ENCODE assay signal across 1 cellular context in genomic region chr5:102090770-102091169, GRCh38.
TF ChIP-seq lines count a peak whose summit lies in the region.

No MANE protein-coding gene starts in this region.

TF ChIP-seq in Ishikawa, 13 proteins besides CTCF, POLR2A, EP300 and RAD21 (continued from another document):
- TF ChIP-seq, protein P1, sequence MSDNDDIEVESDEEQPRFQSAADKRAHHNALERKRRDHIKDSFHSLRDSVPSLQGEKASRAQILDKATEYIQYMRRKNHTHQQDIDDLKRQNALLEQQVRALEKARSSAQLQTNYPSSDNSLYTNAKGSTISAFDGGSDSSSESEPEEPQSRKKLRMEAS (IDR thresholded peaks at IDR 0.05) = no peak
- TF ChIP-seq NFIC (IDR thresholded peaks at IDR 0.05) = no peak
- no peak for TF ChIP-seq TAF1 (IDR thresholded peaks at IDR 0.05; ENCODE audit: low read depth)
- no peak for TF ChIP-seq TEAD4 (IDR thresholded peaks at IDR 0.05)
- no peak for TF ChIP-seq ZBTB7A (IDR thresholded peaks at IDR 0.05; ENCODE audit: low read depth)
- no peak for TF ChIP-seq YY1 (IDR thresholded peaks at IDR 0.05; ENCODE audit: low read depth)
- TF ChIP-seq CEBPB (IDR thresholded peaks at IDR 0.05) = no peak
- TF ChIP-seq FOXM1 (IDR thresholded peaks at IDR 0.05; ENCODE audit: borderline replicate concordance, low read depth) = no peak
- no peak for TF ChIP-seq CREB1 (IDR thresholded peaks at IDR 0.05; ENCODE audit: low read depth)
- no peak for TF ChIP-seq TCF12 (IDR thresholded peaks at IDR 0.05; ENCODE audit: low read depth)
